ENCODE assay signal across 8 cellular contexts in genomic region chr22:20569059-20570058, GRCh38.
DNase-seq lines count a peak whose midpoint lies in the region; ATAC-seq and TF ChIP-seq lines count a peak whose summit lies in the region.

No MANE protein-coding gene starts in this region.

- H3K4me3 Mint-ChIP-seq in natural killer cell: peak overlapping the region; percentile 89

- peaks cover 16 to 43% of the 10 kb centered on the region in 2 donors for H3K4me1 ChIP-seq in thoracic aorta (ENCODE audit: control insufficient read depth in 1 of 2, low read depth in 2 of 2)

- no peak overlapping the region for H3K4me3 ChIP-seq in thoracic aorta

- peaks cover 61% of the 10 kb centered on the region for H3K36me3 ChIP-seq in thoracic aorta

- TF ChIP-seq CTCF in natural killer cell (IDR thresholded peaks at IDR 0.05) (no peak), thoracic aorta (IDR thresholded peaks at IDR 0.05) (no peak)

- H3K4me1 Mint-ChIP-seq in natural killer cell: peaks cover 74 to 88% of the 10 kb centered on the region in 2 donors

- intact Hi-C loops in natural killer cell (cut with micrococcal nuclease): loop anchor here (2.0 to 10.0 kb wide), 4 partner anchors 21 to 145 kb away; no protein-coding TSS in a partner anchor

- no peaks in the 10 kb centered on the region for H3K36me3 Mint-ChIP-seq in natural killer cell

- no peaks in the 10 kb centered on the region for H3K27me3 Mint-ChIP-seq in natural killer cell (ENCODE audit: low read depth in 2 of 2)

- no peaks in the 10 kb centered on the region for H3K9me3 ChIP-seq in thoracic aorta

- peak overlapping the region; percentile 66 to 76 for H3K27ac ChIP-seq in thoracic aorta

- H3K27ac Mint-ChIP-seq in natural killer cell: peak overlapping the region; percentile 94 to 95

- H3K27me3 ChIP-seq in thoracic aorta (replicated peaks; ENCODE audit: insufficient read depth): no peaks in the 10 kb centered on the region

- peak; percentile 50 for ATAC-seq in HG02870 (IDR thresholded peaks at IDR 0.05; ENCODE audit: unreplicated experiment)
- ATAC-seq in natural killer cell: peak; percentile 55 to 77 (median 76)
- peak; percentile 70 for ATAC-seq in thoracic aorta (ENCODE audit: insufficient number of reproducible peaks, low FRiP score, low read depth)

- DNase-seq in activated CD4-positive, alpha-beta T cell treated with anti-CD3 and anti-CD28 coated beads, Interleukin-2, amount 50 U/mL, for 4 hours: peak; percentile 58 to 59
- peak; percentile 49 for DNase-seq in effector CD8-positive, alpha-beta T cell (lab: John Stamatoyannopoulos, UW)
- DNase-seq in natural killer cell: peak; percentile 74
- peak; percentile 46 for DNase-seq in thoracic aorta (ENCODE audit: low spot score)
- DNase-seq in NCI-H82 (lab: John Stamatoyannopoulos, UW): no peak
- no peak for DNase-seq in NOMO-1 treated with dmso at 0.1 percent for 144 hours (lab: John Stamatoyannopoulos, UW; ENCODE audit: unreplicated experiment)
- no peak for DNase-seq in GOT3 (lab: John Stamatoyannopoulos, UW)

- H3K9me3 Mint-ChIP-seq in natural killer cell: no peaks in the 10 kb centered on the region

Comparison
In these comparisons a context has a peak if more than half of its experiments do, and no peak if none do; other contexts are left out.
1. DNase-seq: peak in activated CD4-positive, alpha-beta T cell treated with anti-CD3 and anti-CD28 coated beads, Interleukin-2, amount 50 U/mL, for 4 hours (2 of 2), effector CD8-positive, alpha-beta T cell (single experiment), natural killer cell (single experiment) and thoracic aorta (single experiment); none in NCI-H82 (single experiment), NOMO-1 treated with dmso at 0.1 percent for 144 hours (single experiment) and GOT3 (single experiment).
2. Peak in every context shown above with its lines, with median percentiles within 50 percentile points of each other: ATAC-seq.